26 cellular contexts compared by ENCODE assay signal in genomic region chr6:128663238-128663637, GRCh38.
A peak's percentile ranks its signal among the peaks of the same experiment; 100 is the strongest.
DNase-seq lines count a peak whose midpoint lies in the region; ATAC-seq lines count a peak whose summit lies in the region.
"Had no signal": no experiment of that assay in that cellular context is flagged by ENCODE, and none has a peak within 500 bp of the region (broad histone marks: within the 10 kb centered on the region; RNA-seq: fewer than 3 reads in every experiment).

No MANE protein-coding gene starts in this region.

- no peak overlapping the region for H3K4me3 Mint-ChIP-seq in naive thymus-derived CD4-positive, alpha-beta T cell
- H3K4me3 Mint-ChIP-seq: dendritic cell treated with granulocyte-macrophage colony-stimulating factor and Interleukin-4, amounts not matched to agents 40 ng/mL and 50 ng/mL, for 4 days; nephron progenitor cell; T-helper 17 cell had no signal

- no peaks in the 10 kb centered on the region for H3K36me3 Mint-ChIP-seq in naive thymus-derived CD4-positive, alpha-beta T cell

- intact Hi-C loops in naive thymus-derived CD4-positive, alpha-beta T cell (cut with micrococcal nuclease): no loop called here

- H3K9me3 Mint-ChIP-seq in naive thymus-derived CD4-positive, alpha-beta T cell: no peaks in the 10 kb centered on the region
- H3K9me3 Mint-ChIP-seq: dendritic cell treated with granulocyte-macrophage colony-stimulating factor and Interleukin-4, amounts not matched to agents 40 ng/mL and 50 ng/mL, for 4 days; nephron progenitor cell had no signal

- no peak overlapping the region for H3K27ac ChIP-seq in naive thymus-derived CD4-positive, alpha-beta T cell (ENCODE audit: low read depth, low read length)
- H3K27ac ChIP-seq: cardiac muscle cell, heart left ventricle, sigmoid colon, uterus had no signal

- no peaks in the 10 kb centered on the region for H3K4me1 Mint-ChIP-seq in naive thymus-derived CD4-positive, alpha-beta T cell
- H3K4me1 Mint-ChIP-seq: nephron progenitor cell had no signal

- H3K36me3 ChIP-seq in naive thymus-derived CD4-positive, alpha-beta T cell (ENCODE audit: control insufficient read depth in 2 of 3, insufficient read depth in 3 of 3, low read length in 3 of 3): no peaks in the 10 kb centered on the region
- H3K36me3 ChIP-seq: cardiac muscle cell, heart left ventricle, sigmoid colon, uterus had no signal

- POLR2A ChIA-PET in naive thymus-derived CD4-positive, alpha-beta T cell (lab: Charles Lee): no interaction called here

- H3K27ac Mint-ChIP-seq in naive thymus-derived CD4-positive, alpha-beta T cell: no peak overlapping the region
- H3K27ac Mint-ChIP-seq: dendritic cell treated with granulocyte-macrophage colony-stimulating factor and Interleukin-4, amounts not matched to agents 40 ng/mL and 50 ng/mL, for 4 days; nephron progenitor cell; T-helper 17 cell had no signal

- CTCF ChIA-PET in naive thymus-derived CD4-positive, alpha-beta T cell (lab: Charles Lee): no interaction called here

- no peaks in the 10 kb centered on the region for H3K27me3 Mint-ChIP-seq in naive thymus-derived CD4-positive, alpha-beta T cell
- H3K27me3 Mint-ChIP-seq: dendritic cell treated with granulocyte-macrophage colony-stimulating factor and Interleukin-4, amounts not matched to agents 40 ng/mL and 50 ng/mL, for 4 days had no signal

- H3K27me3 ChIP-seq in naive thymus-derived CD4-positive, alpha-beta T cell (ENCODE audit: control insufficient read depth in 2 of 2, insufficient read depth in 2 of 2, low read length in 2 of 2): no peaks in the 10 kb centered on the region
- H3K27me3 ChIP-seq: cardiac muscle cell, heart left ventricle, sigmoid colon, uterus had no signal

- DNase-seq in NCI-H1105 treated with DMSO at 0.1 percent for 48 hours (lab: John Stamatoyannopoulos, UW) (no peak), DMS 273 treated with DMSO at 0.1 percent for 48 hours (lab: John Stamatoyannopoulos, UW) (no peak)
- DNase-seq in naive thymus-derived CD4-positive, alpha-beta T cell: no peak
- no peak for DNase-seq in activated CD4-positive, alpha-beta T cell treated with anti-CD3 and anti-CD28 coated beads, Interleukin-2, amount 50 U/mL, for 1 hour
- DNase-seq: activated CD4-positive, alpha-beta T cell treated with anti-CD3 and anti-CD28 coated beads, Interleukin-2, amount 50 U/mL, for 4 hours; activated gamma-delta T cell treated with Interleukin-2 at 50 U/mL for 16 hours; amygdala; COR-L47; EL; heart left ventricle; Kasumi-1; midbrain; NCI-H1105; NCI-H510A; nephron progenitor cell; posterior cingulate gyrus; sigmoid colon; T-helper 17 cell; uterus had no signal

- peak; percentile 59 for ATAC-seq in GM18502 (IDR thresholded peaks at IDR 0.05; ENCODE audit: poor library complexity, unreplicated experiment)
- peak; percentile 67 for ATAC-seq in GM19043 (IDR thresholded peaks at IDR 0.05; ENCODE audit: low read depth, unreplicated experiment)
- ATAC-seq in HG02588 (IDR thresholded peaks at IDR 0.05; ENCODE audit: unreplicated experiment): peak; percentile 67
- peak; percentile 70 for ATAC-seq in HG03159 (IDR thresholded peaks at IDR 0.05; ENCODE audit: unreplicated experiment)
- ATAC-seq in naive thymus-derived CD4-positive, alpha-beta T cell: no peak
- ATAC-seq: heart left ventricle, left lobe of liver, T-helper 17 cell had no signal

- no peaks in the 10 kb centered on the region for H3K9me3 ChIP-seq in naive thymus-derived CD4-positive, alpha-beta T cell (ENCODE audit: control insufficient read depth in 2 of 3, low read length in 3 of 3)
- H3K9me3 ChIP-seq: heart left ventricle, sigmoid colon, uterus had no signal

- no peak overlapping the region for H3K4me3 ChIP-seq in naive thymus-derived CD4-positive, alpha-beta T cell (ENCODE audit: low read length)
- H3K4me3 ChIP-seq: cardiac muscle cell, heart left ventricle, sigmoid colon, uterus had no signal

- no peaks in the 10 kb centered on the region for H3K4me1 ChIP-seq in naive thymus-derived CD4-positive, alpha-beta T cell (ENCODE audit: control insufficient read depth in 2 of 2, insufficient read depth in 2 of 2, low read length in 2 of 2)
- H3K4me1 ChIP-seq: sigmoid colon, uterus had no signal
